ENCODE assay signal across 14 cellular contexts in genomic region chr19:4295972-4296771, GRCh38. TPM values are rescaled to one million over a fixed set of nuclear protein-coding genes. Genes with fewer than 3 reads are reported as not detected.
A peak's percentile ranks its signal among the peaks of the same experiment; 100 is the strongest.
DNase-seq lines count a peak whose midpoint lies in the region; ATAC-seq, FAIRE-seq and TF ChIP-seq lines count a peak whose summit lies in the region.
"Had no signal": no experiment of that assay in that cellular context is flagged by ENCODE, and none has a peak within 500 bp of the region (broad histone marks: within the 10 kb centered on the region; RNA-seq: fewer than 3 reads in every experiment).

No MANE protein-coding gene starts in this region.

- no peak overlapping the region for H2AK5ac ChIP-seq in H1 (ENCODE audit: low read depth, low read length)

- no peak overlapping the region for H2AFZ ChIP-seq in H1 (ENCODE audit: low read length)

- intact Hi-C loops in tibial artery (cut with DNase I; ENCODE audit: low total_unique reads) = no loop called here

- H2BK20ac ChIP-seq in H1 (ENCODE audit: low read length) = no peak overlapping the region

- H3K27ac Mint-ChIP-seq in stimulated activated naive B cell treated with anti-CD40 and anti-IgM and Interleukin-4, amounts not matched to agents 10 μg/mL and 1 μg/mL and 100 μg/mL, for 72 hours = no peak overlapping the region
- H3K27ac Mint-ChIP-seq: T-cell had no signal

- no peak overlapping the region for H3K4me2 ChIP-seq in H1 (ENCODE audit: insufficient read depth in 1 of 2, low read depth in 2 of 2, low read length in 2 of 2)
- H3K4me2 ChIP-seq: KMS-11 had no signal

- no peak overlapping the region for H3K23ac ChIP-seq in H1 (ENCODE audit: insufficient read length)

- no peak overlapping the region for H3K14ac ChIP-seq in H1 (ENCODE audit: insufficient read length)

- H3K79me2 ChIP-seq in H1 (ENCODE audit: control insufficient read depth in 1 of 2, insufficient read depth in 2 of 2, low read length in 2 of 2) = no peaks in the 10 kb centered on the region

- H2BK15ac ChIP-seq in H1 (ENCODE audit: low read length) = no peak overlapping the region

- H4K5ac ChIP-seq in H1 (ENCODE audit: insufficient read length, low read depth, low read length) = no peak overlapping the region

- 66% methylated on average over 14 of the region's 14 CpGs; no CpG with 5 or more reads in 1 of the 2 experiments for WGBS in H1 (ENCODE audit: extremely low coverage in 1 of 2, insufficient coverage in 1 of 2, insufficient read length in 1 of 2, insufficient replicate concordance in 2 of 2, low coverage in 1 of 2, low lambda C conversion rate in 2 of 2, missing lambda C conversion rate in 1 of 2), 2 experiments
- WGBS in gastroesophageal sphincter (ENCODE audit: low coverage in 1 of 2), 2 donors = 6 to 50% methylated on average over 3 to 10 of the region's 14 CpGs

- peak; percentile 23 to 44 for ATAC-seq in stimulated activated naive B cell treated with anti-CD40 and anti-IgM and Interleukin-4, amounts not matched to agents 10 μg/mL and 1 μg/mL and 100 μg/mL, for 72 hours (replicated peaks)
- ATAC-seq in gastroesophageal sphincter = no peak
- ATAC-seq: T-cell had no signal

- POLR2A ChIA-PET in H1 (lab: Charles Lee; ENCODE audit: partially characterized antibody) = interaction anchor here (0.6 to 1.4 kb wide), 6 partner anchors 12 to 144 kb away, joined by 3 to 6 read pairs (median 3); no protein-coding TSS in a partner anchor

- H2BK120ac ChIP-seq in H1 (replicated peaks; ENCODE audit: low read depth, low read length) = no peak overlapping the region

- no peaks in the 10 kb centered on the region for H3K36me3 Mint-ChIP-seq in stimulated activated naive B cell treated with anti-CD40 and anti-IgM and Interleukin-4, amounts not matched to agents 10 μg/mL and 1 μg/mL and 100 μg/mL, for 72 hours
- H3K36me3 Mint-ChIP-seq: T-cell had no signal

- H2BK5ac ChIP-seq in H1 (ENCODE audit: low read depth, low read length) = no peak overlapping the region

- no peak overlapping the region for H3K56ac ChIP-seq in H1 (replicated peaks; ENCODE audit: insufficient read length, low read depth, low read length)

- no peak overlapping the region for H3K4me3 Mint-ChIP-seq in stimulated activated naive B cell treated with anti-CD40 and anti-IgM and Interleukin-4, amounts not matched to agents 10 μg/mL and 1 μg/mL and 100 μg/mL, for 72 hours
- H3K4me3 Mint-ChIP-seq: T-cell had no signal

- H3K4me1 ChIP-seq in H1 (replicated peaks in 1 of 4; ENCODE audit: control insufficient read depth in 3 of 4, insufficient read depth in 4 of 4, low read length in 3 of 4) = peaks cover 0 to 10% (median 1%) of the 10 kb centered on the region in 4 experiments; a peak in 4 of 7 replicates
- H3K4me1 ChIP-seq in tibial artery = no peaks in the 10 kb centered on the region
- H3K4me1 ChIP-seq in gastroesophageal sphincter = no peaks in the 10 kb centered on the region

- no peak overlapping the region; the same call in 1 of the 2 replicates for H4K8ac ChIP-seq in H1 (ENCODE audit: extremely low read depth, insufficient read depth, low read length)

- no peaks in the 10 kb centered on the region for H3K23me2 ChIP-seq in H1 (ENCODE audit: low read depth, low read length)

- TF ChIP-seq RAD21 in H1 (IDR thresholded peaks at IDR 0.05 in 1 of 2, conservative IDR thresholded peaks at IDR 0.05 in 1 of 2; ENCODE audit: low read depth in 2 of 2, low read length in 2 of 2) = no peak

- H3K27me3 ChIP-seq in H1 (replicated peaks in 1 of 4; ENCODE audit: control insufficient read depth in 3 of 4, extremely low read depth in 1 of 4, insufficient read depth in 3 of 4, low read length in 3 of 4) = no peaks in the 10 kb centered on the region
- H3K27me3 ChIP-seq in tibial artery = peaks cover 0 to 60% of the 10 kb centered on the region in 2 donors
- H3K27me3 ChIP-seq in gastroesophageal sphincter = peaks cover 53% of the 10 kb centered on the region

- no peak overlapping the region for H3K4me3 ChIP-seq in H1 (ENCODE audit: extremely low read depth in 1 of 4, insufficient read depth in 2 of 4, low read depth in 3 of 4, low read length in 4 of 4)
- H3K4me3 ChIP-seq in tibial artery = no peak overlapping the region
- H3K4me3 ChIP-seq in gastroesophageal sphincter = no peak overlapping the region

- DNase-seq in DMS153 (lab: John Stamatoyannopoulos, UW) = peak; percentile 9
- no peak for DNase-seq in DMS153 treated with DMSO at 0.1 percent for 48 hours (lab: John Stamatoyannopoulos, UW; ENCODE audit: unreplicated experiment)
- DNase-seq in NCI-H2171 treated with DMSO at 0.1 percent for 48 hours (lab: John Stamatoyannopoulos, UW) = peak; percentile 100
- DNase-seq in H1 (ENCODE audit: low read depth in 1 of 2, low spot score in 2 of 2) = no peak
- DNase-seq in stimulated activated naive B cell treated with anti-CD40 and anti-IgM and Interleukin-4, amounts not matched to agents 10 μg/mL and 1 μg/mL and 100 μg/mL, for 72 hours = no peak
- DNase-seq in NOMO-1 (lab: John Stamatoyannopoulos, UW; ENCODE audit: unreplicated experiment in 2 of 2) = no peak
- no peak for DNase-seq in tibial artery
- DNase-seq: T-cell had no signal

- no peaks in the 10 kb centered on the region for H3K9me3 ChIP-seq in H1 (ENCODE audit: insufficient read depth in 2 of 2, low read depth in 1 of 2, low read length in 1 of 2)
- H3K9me3 ChIP-seq in tibial artery = no peaks in the 10 kb centered on the region
- H3K9me3 ChIP-seq in gastroesophageal sphincter = no peaks in the 10 kb centered on the region

- no peak overlapping the region for H3K9ac ChIP-seq in H1 (replicated peaks in 1 of 4; ENCODE audit: extremely low read depth in 1 of 4, low read depth in 3 of 4, low read length in 3 of 4)
- H3K9ac ChIP-seq: KMS-11 had no signal

- TF ChIP-seq CTCF in H1 (IDR thresholded peaks at IDR 0.05; ENCODE audit: control extremely low read depth in 1 of 3, insufficient read depth in 1 of 3, low read depth in 1 of 3, low read length in 3 of 3) (no peak), tibial artery (IDR thresholded peaks at IDR 0.05) (no peak), gastroesophageal sphincter (IDR thresholded peaks at IDR 0.05) (no peak)

- H3K9me3 Mint-ChIP-seq in stimulated activated naive B cell treated with anti-CD40 and anti-IgM and Interleukin-4, amounts not matched to agents 10 μg/mL and 1 μg/mL and 100 μg/mL, for 72 hours = no peaks in the 10 kb centered on the region
- H3K9me3 Mint-ChIP-seq: T-cell had no signal

- peaks cover 3 to 5% of the 10 kb centered on the region in 2 donors for H3K4me1 Mint-ChIP-seq in stimulated activated naive B cell treated with anti-CD40 and anti-IgM and Interleukin-4, amounts not matched to agents 10 μg/mL and 1 μg/mL and 100 μg/mL, for 72 hours

- H3K79me1 ChIP-seq in H1 (ENCODE audit: low read depth, low read length) = no peaks in the 10 kb centered on the region

- no peaks in the 10 kb centered on the region for H4K20me1 ChIP-seq in H1 (replicated peaks in 1 of 2; ENCODE audit: control insufficient read depth in 1 of 2, insufficient read depth in 2 of 2, low read length in 2 of 2)

- TF ChIP-seq EP300 in H1 (IDR thresholded peaks at IDR 0.05; ENCODE audit: borderline replicate concordance in 1 of 2, low read depth in 2 of 2, low read length in 2 of 2) (no peak), gastroesophageal sphincter (IDR thresholded peaks at IDR 0.05) (no peak)

- H3K36me3 ChIP-seq in H1 (ENCODE audit: control insufficient read depth in 2 of 4, insufficient read depth in 4 of 4, low read length in 3 of 4) (no peaks in the 10 kb centered on the region), tibial artery (no peaks in the 10 kb centered on the region), gastroesophageal sphincter (no peaks in the 10 kb centered on the region)

- H2BK12ac ChIP-seq in H1 (ENCODE audit: low read depth, low read length) = no peak overlapping the region

- peaks cover 6 to 7% of the 10 kb centered on the region in 2 donors for H3K27me3 Mint-ChIP-seq in stimulated activated naive B cell treated with anti-CD40 and anti-IgM and Interleukin-4, amounts not matched to agents 10 μg/mL and 1 μg/mL and 100 μg/mL, for 72 hours

- TF ChIP-seq POLR2A in H1 (IDR thresholded peaks at IDR 0.05; ENCODE audit: control extremely low read depth in 1 of 2, low read depth in 2 of 2, low read length in 2 of 2) (no peak), gastroesophageal sphincter (IDR thresholded peaks at IDR 0.05) (no peak)

- no peak overlapping the region for H3K27ac ChIP-seq in H1 (ENCODE audit: low read depth, low read length)
- H3K27ac ChIP-seq in tibial artery = no peak overlapping the region
- H3K27ac ChIP-seq in gastroesophageal sphincter = no peak overlapping the region
- H3K27ac ChIP-seq: 22Rv1, KMS-11 had no signal

- H4K91ac ChIP-seq in H1 (replicated peaks; ENCODE audit: insufficient read length, low read length) = no peak overlapping the region

- CTCF ChIA-PET in H1 (lab: Charles Lee; ENCODE audit: partially characterized antibody) = interaction anchor here (0.8 to 4.9 kb wide), 11 partner anchors 8 to 229 kb away, joined by 3 to 47 read pairs (median 3); partner anchors contain the start of gene MPND

- FAIRE-seq in H1 (lab: Jason Lieb, UNC) = no peak

- no peak overlapping the region for H3K18ac ChIP-seq in H1 (ENCODE audit: extremely low read depth, low read length)

- H3K4ac ChIP-seq in H1 (replicated peaks; ENCODE audit: insufficient read length, low read depth, low read length) = no peak overlapping the region

RNA-seq across cellular contexts. Expression of gene TMIGD2, which starts 6.0 kb away (rescaled TPM):
- 0.38 and 0.41 TPM in 2 replicates for total RNA-seq in H1 (2021; fragmentation: NEBNext Ultra II Directional; extraction: Animal tissue kit (Norgen Biotek cat#: 25700))
- polyA plus RNA-seq in H1 (2011; rRNA removed) = 0.39 and 0.58 TPM in 2 replicates
- 0.40 TPM for polyA plus RNA-seq in H1 (2011; cell fraction: cytosol; rRNA removed)
- polyA plus RNA-seq in H1 (2011; cell fraction: nucleus; rRNA removed) = 0.17 TPM
- 0.19 to 0.50 TPM (median 0.50 TPM) in 3 of 4 replicates, not detected in the other for polyA plus RNA-seq in H1 (2012, experiment 1 of 2)
- 0.55 TPM for polyA plus RNA-seq in H1 (2012, experiment 2 of 2)
- 1.1 TPM for polyA plus RNA-seq in H1 (2013, experiment 1 of 2)
- 1.1 TPM for polyA plus RNA-seq in H1 (2013, experiment 2 of 2)
- polyA minus RNA-seq in H1 (2011; rRNA and poly(A)+ RNA removed) = not detected in 2 replicates
- not detected for polyA minus RNA-seq in H1 (2011; cell fraction: cytosol; rRNA and poly(A)+ RNA removed)
- polyA minus RNA-seq in H1 (2011; cell fraction: nucleus; rRNA and poly(A)+ RNA removed) = not detected
- total RNA-seq in gastroesophageal sphincter = under 1 TPM in 2 of 4 donors, not detected in 2; 0.35 to 0.67 TPM
- total RNA-seq: temporal lobe had no signal

RNA-seq across cellular contexts. Expression of gene FSD1, which starts 8.2 kb away (rescaled TPM):
- 54.8 and 58.8 TPM in 2 replicates for total RNA-seq in H1 (2021; fragmentation: NEBNext Ultra II Directional; extraction: Animal tissue kit (Norgen Biotek cat#: 25700))
- 181 and 194 TPM in 2 replicates for polyA plus RNA-seq in H1 (2011; rRNA removed)
- polyA plus RNA-seq in H1 (2011; cell fraction: cytosol; rRNA removed) = 135 TPM
- polyA plus RNA-seq in H1 (2011; cell fraction: nucleus; rRNA removed) = 150 TPM
- polyA plus RNA-seq in H1 (2012, experiment 1 of 2) = 50.5 to 86.8 TPM (median 84.0 TPM) in 4 replicates
- polyA plus RNA-seq in H1 (2012, experiment 2 of 2) = 95.6 TPM
- 46.1 TPM for polyA plus RNA-seq in H1 (2013, experiment 1 of 2)
- 42.6 TPM for polyA plus RNA-seq in H1 (2013, experiment 2 of 2)
- polyA minus RNA-seq in H1 (2011; rRNA and poly(A)+ RNA removed) = 26.0 and 38.0 TPM in 2 replicates
- polyA minus RNA-seq in H1 (2011; cell fraction: cytosol; rRNA and poly(A)+ RNA removed) = 40.8 TPM
- polyA minus RNA-seq in H1 (2011; cell fraction: nucleus; rRNA and poly(A)+ RNA removed) = 25.0 TPM
- under 1 TPM in 1 of 4 donors, not detected in 3; 0.67 TPM for total RNA-seq in gastroesophageal sphincter

RNA-seq across cellular contexts. Expression of gene SHD, which starts 17.1 kb away (rescaled TPM):
- total RNA-seq in H1 (2021; fragmentation: NEBNext Ultra II Directional; extraction: Animal tissue kit (Norgen Biotek cat#: 25700)) = 5.8 and 7.3 TPM in 2 replicates
- polyA plus RNA-seq in H1 (2011; rRNA removed) = 10.7 and 15.5 TPM in 2 replicates
- 6.7 TPM for polyA plus RNA-seq in H1 (2011; cell fraction: cytosol; rRNA removed)
- polyA plus RNA-seq in H1 (2011; cell fraction: nucleus; rRNA removed) = 29.9 TPM
- 3.0 to 7.8 TPM (median 5.7 TPM) in 4 replicates for polyA plus RNA-seq in H1 (2012, experiment 1 of 2)
- 15.8 TPM for polyA plus RNA-seq in H1 (2012, experiment 2 of 2)
- 4.3 TPM for polyA plus RNA-seq in H1 (2013, experiment 1 of 2)
- polyA plus RNA-seq in H1 (2013, experiment 2 of 2) = 4.3 TPM
- 1.2 and 1.9 TPM in 2 replicates for polyA minus RNA-seq in H1 (2011; rRNA and poly(A)+ RNA removed)
- polyA minus RNA-seq in H1 (2011; cell fraction: cytosol; rRNA and poly(A)+ RNA removed) = 2.8 TPM
- polyA minus RNA-seq in H1 (2011; cell fraction: nucleus; rRNA and poly(A)+ RNA removed) = 3.5 TPM
- total RNA-seq in gastroesophageal sphincter = not detected
- total RNA-seq: glomerular endothelial cell, mucosa of gallbladder had no signal

RNA-seq across cellular contexts. Expression of gene STAP2, which starts 42.5 kb away (rescaled TPM):
- total RNA-seq in H1 (2021; fragmentation: NEBNext Ultra II Directional; extraction: Animal tissue kit (Norgen Biotek cat#: 25700)) = 15.3 and 18.1 TPM in 2 replicates
- 33.6 and 37.3 TPM in 2 replicates for polyA plus RNA-seq in H1 (2011; rRNA removed)
- polyA plus RNA-seq in H1 (2011; cell fraction: cytosol; rRNA removed) = 39.4 TPM
- 33.5 TPM for polyA plus RNA-seq in H1 (2011; cell fraction: nucleus; rRNA removed)
- 21.5 to 32.2 TPM (median 25.1 TPM) in 4 replicates for polyA plus RNA-seq in H1 (2012, experiment 1 of 2)
- 30.2 TPM for polyA plus RNA-seq in H1 (2012, experiment 2 of 2)
- polyA plus RNA-seq in H1 (2013, experiment 1 of 2) = 18.5 TPM
- polyA plus RNA-seq in H1 (2013, experiment 2 of 2) = 19.0 TPM
- 11.4 and 11.9 TPM in 2 replicates for polyA minus RNA-seq in H1 (2011; rRNA and poly(A)+ RNA removed)
- 12.0 TPM for polyA minus RNA-seq in H1 (2011; cell fraction: cytosol; rRNA and poly(A)+ RNA removed)
- polyA minus RNA-seq in H1 (2011; cell fraction: nucleus; rRNA and poly(A)+ RNA removed) = 8.0 TPM
- 1 to 10 TPM in 3 of 4 donors, not detected in 1; 1.4 to 5.6 (median 4.9) TPM for total RNA-seq in gastroesophageal sphincter

RNA-seq across cellular contexts. Expression of gene MPND, which starts 47.2 kb away (rescaled TPM):
- 24.2 and 27.7 TPM in 2 replicates for total RNA-seq in H1 (2021; fragmentation: NEBNext Ultra II Directional; extraction: Animal tissue kit (Norgen Biotek cat#: 25700))
- polyA plus RNA-seq in H1 (2011; rRNA removed) = 22.9 and 31.6 TPM in 2 replicates
- polyA plus RNA-seq in H1 (2011; cell fraction: cytosol; rRNA removed) = 25.7 TPM
- polyA plus RNA-seq in H1 (2011; cell fraction: nucleus; rRNA removed) = 32.1 TPM
- polyA plus RNA-seq in H1 (2012, experiment 1 of 2) = 15.1 to 38.3 TPM (median 35.6 TPM) in 4 replicates
- 21.6 TPM for polyA plus RNA-seq in H1 (2012, experiment 2 of 2)
- 15.0 TPM for polyA plus RNA-seq in H1 (2013, experiment 1 of 2)
- 12.4 TPM for polyA plus RNA-seq in H1 (2013, experiment 2 of 2)
- polyA minus RNA-seq in H1 (2011; rRNA and poly(A)+ RNA removed) = 10.8 and 12.6 TPM in 2 replicates
- polyA minus RNA-seq in H1 (2011; cell fraction: cytosol; rRNA and poly(A)+ RNA removed) = 13.0 TPM
- 15.3 TPM for polyA minus RNA-seq in H1 (2011; cell fraction: nucleus; rRNA and poly(A)+ RNA removed)
- total RNA-seq in gastroesophageal sphincter = 1 to 10 TPM; 4.7 to 7.5 (median 6.0) TPM

Comparison
In these comparisons a context has a peak if more than half of its experiments do, and no peak if none do; other contexts are left out.
1. DNase-seq: peak in DMS153 (single experiment) and NCI-H2171 treated with DMSO at 0.1 percent for 48 hours (single experiment); none in DMS153 treated with DMSO at 0.1 percent for 48 hours (single experiment), H1 (0 of 2), stimulated activated naive B cell treated with anti-CD40 and anti-IgM and Interleukin-4, amounts not matched to agents 10 μg/mL and 1 μg/mL and 100 μg/mL, for 72 hours (single experiment), NOMO-1 (0 of 2) and tibial artery (0 of 2).
2. RNA of gene FSD1, which starts 8.2 kb away (total RNA-seq): 54.8 to 58.8 TPM in H1; 0.67 TPM in gastroesophageal sphincter; every median in the first group is over 10 times any median in the second.